ENCODE assay signal across 8 cellular contexts in genomic region chr2:241149925-241150659, GRCh38. TPM values are rescaled to one million over a fixed set of nuclear protein-coding genes. Genes with fewer than 3 reads are reported as not detected.
DNase-seq lines count a peak whose midpoint lies in the region; ATAC-seq and TF ChIP-seq lines count a peak whose summit lies in the region.

Gene PPP1R7, plus strand, starts transcription at chr2:241150467. Its CDS starts 29 bp downstream, at chr2:241150496.

- peak; percentile 57 for ATAC-seq in HG02884 (IDR thresholded peaks at IDR 0.05; ENCODE audit: unreplicated experiment)
- peak; percentile 96 to 98 for ATAC-seq in left cardiac atrium

- H3K36me3 Mint-ChIP-seq in T-helper 1 cell treated with Interleukin-12 subunit alpha and Interleukin-12 subunit beta and Interleukin-4 antibody, amounts not matched to agents 30 μg/mL and 1 μg/mL, for 36 hours (ENCODE audit: low read depth): peaks cover 13% of the 10 kb centered on the region

- TF ChIP-seq POLR2A in prostate gland (IDR thresholded peaks at IDR 0.05): peak; percentile 66

- no peaks in the 10 kb centered on the region for H3K9me3 Mint-ChIP-seq in T-helper 1 cell treated with Interleukin-12 subunit alpha and Interleukin-12 subunit beta and Interleukin-4 antibody, amounts not matched to agents 30 μg/mL and 1 μg/mL, for 36 hours

- peak; percentile 71 for TF ChIP-seq CTCF in GM13977 (IDR thresholded peaks at IDR 0.05; ENCODE audit: extremely low read depth, insufficient read depth, missing control alignments)
- peak in 2 of 4 experiments; percentile 23 to 25 for TF ChIP-seq CTCF in prostate gland (IDR thresholded peaks at IDR 0.05)

- no peaks in the 10 kb centered on the region for H3K36me3 ChIP-seq in prostate gland
- no peaks in the 10 kb centered on the region for H3K36me3 ChIP-seq in urinary bladder (ENCODE audit: insufficient read depth)

- in situ Hi-C loops in GM13977 (cut with MboI; ENCODE audit: low pct_unique_long_range_greater_than_20kb, low sequenced_read_pairs, unreplicated experiment): no loop called here

- DNase-seq in GM13977 (ENCODE audit: low spot score): peak; percentile 99
- DNase-seq in NCI-H1694 (lab: John Stamatoyannopoulos, UW): peak; percentile 89
- peak; percentile 87 for DNase-seq in amniotic stem cell (lab: John Stamatoyannopoulos, UW)
- peak; percentile 96 for DNase-seq in left cardiac atrium
- peak; percentile 95 for DNase-seq in prostate gland (ENCODE audit: low spot score)

- intact Hi-C loops in left cardiac atrium (cut with DNase I): loop anchor here in 1 of 2 donors (5.0 kb wide), 1 partner anchor 48 kb away; the partner anchor contains the start of gene MTERF4
- intact Hi-C loops in prostate gland (cut with DNase I): loop anchor here (5.0 kb wide), 1 partner anchor 67 kb away; no protein-coding TSS in a partner anchor

- no peaks in the 10 kb centered on the region for H3K9me3 ChIP-seq in prostate gland

- H3K4me1 Mint-ChIP-seq in T-helper 1 cell treated with Interleukin-12 subunit alpha and Interleukin-12 subunit beta and Interleukin-4 antibody, amounts not matched to agents 30 μg/mL and 1 μg/mL, for 36 hours (ENCODE audit: low read depth): peaks cover 43% of the 10 kb centered on the region

- H3K4me1 ChIP-seq in prostate gland (replicated peaks) (peaks cover 5% of the 10 kb centered on the region), urinary bladder (ENCODE audit: insufficient read depth) (no peaks in the 10 kb centered on the region)

- H3K27ac Mint-ChIP-seq in T-helper 1 cell treated with Interleukin-12 subunit alpha and Interleukin-12 subunit beta and Interleukin-4 antibody, amounts not matched to agents 30 μg/mL and 1 μg/mL, for 36 hours: peak within 1 kb of the TSS; percentile 85

- H3K4me3 Mint-ChIP-seq in T-helper 1 cell treated with Interleukin-12 subunit alpha and Interleukin-12 subunit beta and Interleukin-4 antibody, amounts not matched to agents 30 μg/mL and 1 μg/mL, for 36 hours: peak within 1 kb of the TSS; percentile 99

- H3K27me3 ChIP-seq in prostate gland (replicated peaks; ENCODE audit: insufficient read depth): no peaks in the 10 kb centered on the region

- under 1% methylated on average over 65 of the region's 73 CpGs for WGBS in prostate gland
- WGBS in urinary bladder: under 1% methylated on average over 73 of the region's 73 CpGs

- peak within 1 kb of the TSS; percentile 76 to 80 for H3K27ac ChIP-seq in prostate gland
- no peak within 1 kb of the TSS for H3K27ac ChIP-seq in urinary bladder (ENCODE audit: low read depth)

- H3K4me3 ChIP-seq in prostate gland (peak within 1 kb of the TSS; percentile 67 to 98), urinary bladder (ENCODE audit: low read depth, low read length) (peak within 1 kb of the TSS; percentile 81)

- H3K27me3 Mint-ChIP-seq in T-helper 1 cell treated with Interleukin-12 subunit alpha and Interleukin-12 subunit beta and Interleukin-4 antibody, amounts not matched to agents 30 μg/mL and 1 μg/mL, for 36 hours (ENCODE audit: low read depth): no peaks in the 10 kb centered on the region

RNA-seq across cellular contexts. Expression of gene PPP1R7, which starts in this region (rescaled TPM):
- total RNA-seq in left cardiac atrium: 10 to 100 TPM; 61.9 to 68.4 TPM
- total RNA-seq in prostate gland: 10 to 100 TPM; 50.0 to 91.3 TPM
- 20.7 TPM for total RNA-seq in urinary bladder
- 83.2 TPM for polyA plus RNA-seq in urinary bladder
